Comparison of ENCODE assay signal across 9 cellular contexts in the genomic region with DNA sequence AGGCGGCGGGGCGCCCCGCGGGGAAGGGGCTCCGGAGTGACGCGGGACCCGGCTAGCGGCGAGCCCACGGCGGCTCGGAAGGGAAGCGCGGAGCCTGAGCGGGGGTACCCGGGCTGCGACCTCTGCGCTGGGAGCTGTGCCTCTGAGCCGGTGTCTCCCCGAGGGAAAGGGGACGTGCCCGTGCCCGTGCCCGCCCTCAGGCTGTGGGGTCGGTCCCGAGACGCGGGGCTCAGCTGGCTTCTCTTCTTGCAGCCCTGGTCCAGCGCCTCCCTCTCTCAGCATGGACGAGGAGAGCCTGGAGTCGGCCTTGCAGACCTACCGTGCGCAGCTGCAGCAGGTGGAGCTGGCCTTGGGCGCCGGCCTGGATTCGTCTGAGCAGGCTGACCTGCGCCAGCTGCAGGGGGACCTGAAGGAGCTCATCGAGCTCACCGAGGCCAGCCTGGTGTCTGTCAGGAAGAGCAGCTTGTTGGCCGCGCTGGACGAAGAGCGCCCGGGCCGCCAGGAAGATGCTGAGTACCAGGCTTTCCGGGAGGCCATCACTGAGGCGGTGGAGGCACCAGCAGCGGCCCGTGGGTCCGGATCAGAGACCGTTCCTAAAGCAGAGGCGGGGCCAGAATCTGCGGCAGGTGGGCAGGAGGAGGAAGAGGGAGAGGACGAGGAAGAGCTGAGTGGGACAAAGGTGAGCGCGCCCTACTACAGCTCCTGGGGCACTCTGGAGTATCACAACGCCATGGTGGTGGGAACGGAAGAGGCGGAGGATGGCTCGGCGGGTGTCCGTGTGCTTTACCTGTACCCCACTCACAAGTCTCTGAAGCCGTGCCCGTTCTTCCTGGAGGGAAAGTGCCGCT. TPM values are rescaled to one million over a fixed set of nuclear protein-coding genes. Genes with fewer than 3 reads are reported as not detected.
A peak's percentile ranks its signal among the peaks of the same experiment; 100 is the strongest.
DNase-seq lines count a peak whose midpoint lies in the region; ATAC-seq and TF ChIP-seq lines count a peak whose summit lies in the region.
"Had no signal": no experiment of that assay in that cellular context is flagged by ENCODE, and none has a peak within 500 bp of the region (broad histone marks: within the 10 kb centered on the region; RNA-seq: fewer than 3 reads in every experiment).

No MANE protein-coding gene starts in this region.

- H3K4me1 ChIP-seq in HEK293 (ENCODE audit: control insufficient read depth, insufficient read depth, low read length) (0 out of 2 replicates have a peak, but pooled peaks cover 3% of the 10 kb centered on the region), SJCRH30 (no peaks in the 10 kb centered on the region; the same call in 1 of the 2 replicates)

- no peak for TF ChIP-seq POLR2A in erythroblast (IDR thresholded peaks at IDR 0.05; ENCODE audit: low read length)

- H3K27ac Mint-ChIP-seq in naive thymus-derived CD8-positive, alpha-beta T cell: peak overlapping the region; percentile 57 to 92 (median 78)

- TF ChIP-seq CTCF in HEK293 (tag by site-specific recombination; IDR thresholded peaks at IDR 0.05): no peak

- peaks cover 27 to 59% (median 57%) of the 10 kb centered on the region in 4 donors for H3K4me1 Mint-ChIP-seq in naive thymus-derived CD8-positive, alpha-beta T cell

- CTCF ChIA-PET in HEK293 (lab: Yijun Ruan, JAX): interaction anchor here (0.6 to 0.8 kb wide), 6 partner anchors 25 to 1069 kb away, joined by 3 to 4 read pairs (median 3); no protein-coding TSS in a partner anchor

- POLR2A ChIA-PET in HEK293 (lab: Yijun Ruan, JAX): interaction anchor here (0.5 to 3.3 kb wide), 15 partner anchors 10 to 272 kb away, joined by 3 to 16 read pairs (median 6); partner anchors contain the start of genes DNAJC5, LIME1, PRPF6 and RTEL1
- POLR2A ChIA-PET in naive thymus-derived CD8-positive, alpha-beta T cell (lab: Charles Lee): interaction anchor here (0.6 to 7.1 kb wide), 30 partner anchors 11 to 412 kb away, joined by 3 to 162 read pairs (median 6); partner anchors contain the start of genes GMEB2, LIME1, PRPF6 and PTK6

- no peaks in the 10 kb centered on the region for H3K27me3 ChIP-seq in SJCRH30

- peak overlapping the region; percentile 69 to 88 (median 78) for H3K4me3 Mint-ChIP-seq in naive thymus-derived CD8-positive, alpha-beta T cell

- DNase-seq in G401 (ENCODE audit: low spot score) (peak; percentile 30), SJCRH30 (peak; percentile 47 to 48), erythroblast (lab: John Stamatoyannopoulos, UW) (peak; percentile 31 to 53), putamen (ENCODE audit: low spot score) (no peak), NCI-H2196 treated with DMSO at 0.1 percent for 48 hours (lab: John Stamatoyannopoulos, UW; ENCODE audit: unreplicated experiment) (no peak), GM19240 (ENCODE audit: insufficient read length, low spot score) (no peak)
- peak in 3 of 10 donors; percentile 1 to 60 (median 27) for DNase-seq in naive thymus-derived CD8-positive, alpha-beta T cell

- H3K9me3 ChIP-seq in HEK293 (ENCODE audit: control insufficient read depth, insufficient read depth, low read depth, low read length): no peaks in the 10 kb centered on the region
- H3K9me3 ChIP-seq in SJCRH30 (replicated peaks): no peaks in the 10 kb centered on the region

- H3K36me3 Mint-ChIP-seq in naive thymus-derived CD8-positive, alpha-beta T cell: peaks cover 5 to 68% (median 20%) of the 10 kb centered on the region in 3 donors

- H3K4me3 ChIP-seq in HEK293 (ENCODE audit: low read depth, low read length) (peak overlapping the region; percentile 81), SJCRH30 (peak overlapping the region; percentile 80)

- no peaks in the 10 kb centered on the region for H3K27me3 Mint-ChIP-seq in naive thymus-derived CD8-positive, alpha-beta T cell

- H3K36me3 ChIP-seq in HEK293 (ENCODE audit: control insufficient read depth in 2 of 2, insufficient read depth in 1 of 2, low read length in 2 of 2) (peaks cover 39 to 72% of the 10 kb centered on the region in 2 experiments), SJCRH30 (peaks cover 57% of the 10 kb centered on the region)

- H3K9me3 Mint-ChIP-seq in naive thymus-derived CD8-positive, alpha-beta T cell: no peaks in the 10 kb centered on the region

- peak; percentile 7 to 16 for ATAC-seq in naive thymus-derived CD8-positive, alpha-beta T cell

- H3K27ac ChIP-seq in HEK293 (ENCODE audit: extremely low read depth, low read depth, low read length) (peak overlapping the region; percentile 71; the same call in 1 of the 2 replicates), SJCRH30 (no peak overlapping the region)

- in situ Hi-C loops in G401 (cut with HindIII; ENCODE audit: low sequenced_read_pairs): no loop called here

TF ChIP-seq in HEK293, 187 proteins besides CTCF, POLR2A, EP300 and RAD21:
- TF ChIP-seq SCRT2 (tag by site-specific recombination; IDR thresholded peaks at IDR 0.05) (peak; percentile 30), ZNF266 (tag by site-specific recombination; IDR thresholded peaks at IDR 0.05; ENCODE audit: low read depth) (no peak), ZNF341 (tag by site-specific recombination; IDR thresholded peaks at IDR 0.05; ENCODE audit: low read depth) (peak; percentile 66), SP2 (tag by site-specific recombination; IDR thresholded peaks at IDR 0.05) (no peak; the same call in 1 of the 2 replicates), ZBTB17 (tag by site-specific recombination; IDR thresholded peaks at IDR 0.05) (peak; percentile 16; the same call in 1 of the 2 replicates), ZNF335 (tag by site-specific recombination; conservative IDR thresholded peaks at IDR 0.05) (peak; percentile 67), SCRT1 (tag by site-specific recombination; IDR thresholded peaks at IDR 0.05; ENCODE audit: borderline replicate concordance) (no peak), ZNF449 (tag by site-specific recombination; IDR thresholded peaks at IDR 0.05) (no peak)
- TF ChIP-seq, protein P1, sequence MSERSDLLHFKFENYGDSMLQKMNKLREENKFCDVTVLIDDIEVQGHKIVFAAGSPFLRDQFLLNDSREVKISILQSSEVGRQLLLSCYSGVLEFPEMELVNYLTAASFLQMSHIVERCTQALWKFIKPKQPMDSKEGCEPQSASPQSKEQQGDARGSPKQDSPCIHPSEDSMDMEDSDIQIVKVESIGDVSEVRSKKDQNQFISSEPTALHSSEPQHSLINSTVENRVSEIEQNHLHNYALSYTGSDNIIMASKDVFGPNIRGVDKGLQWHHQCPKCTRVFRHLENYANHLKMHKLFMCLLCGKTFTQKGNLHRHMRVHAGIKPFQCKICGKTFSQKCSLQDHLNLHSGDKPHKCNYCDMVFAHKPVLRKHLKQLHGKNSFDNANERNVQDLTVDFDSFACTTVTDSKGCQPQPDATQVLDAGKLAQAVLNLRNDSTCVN (tag by site-specific recombination; optimal IDR thresholded peaks at IDR 0.05): peak; percentile 21
TF ChIP-seq in HEK293: peak in this region for 5.

RNA-seq across cellular contexts. Expression of gene ZGPAT, which starts 0.7 kb away (rescaled TPM):
- total RNA-seq in G401 (2014; rRNA removed; shearing (Covaris generic)): 49.4 and 52.7 TPM in 2 replicates
- 24.9 and 26.2 TPM in 2 replicates for total RNA-seq in SJCRH30 (2014; rRNA removed; shearing (Covaris generic))
- 10 to 100 TPM; 52.6 to 53.9 TPM for total RNA-seq in naive thymus-derived CD8-positive, alpha-beta T cell
- 10 to 100 TPM; 42.3 to 73.8 (median 47.1) TPM for polyA plus RNA-seq in naive thymus-derived CD8-positive, alpha-beta T cell

RNA-seq across cellular contexts. Expression of gene ARFRP1, which starts 0.7 kb away (rescaled TPM):
- total RNA-seq in G401 (2014; rRNA removed; shearing (Covaris generic)): 33.0 and 36.7 TPM in 2 replicates
- total RNA-seq in SJCRH30 (2014; rRNA removed; shearing (Covaris generic)): 39.3 and 44.5 TPM in 2 replicates
- 100 to 1,000 TPM; 106 to 108 TPM for total RNA-seq in naive thymus-derived CD8-positive, alpha-beta T cell
- 10 to 100 TPM; 60.1 to 92.1 (median 80.9) TPM for polyA plus RNA-seq in naive thymus-derived CD8-positive, alpha-beta T cell

RNA-seq across cellular contexts. Expression of gene TNFRSF6B, which starts 12.1 kb away (rescaled TPM):
- total RNA-seq in G401 (2014; rRNA removed; shearing (Covaris generic)): not detected in 2 replicates
- total RNA-seq in SJCRH30 (2014; rRNA removed; shearing (Covaris generic)): 1.3 and 1.7 TPM in 2 replicates
- 1 to 10 TPM in 1 of 2 experiments, under 1 TPM in 1; 0.96 to 1.1 TPM for total RNA-seq in naive thymus-derived CD8-positive, alpha-beta T cell
- polyA plus RNA-seq in naive thymus-derived CD8-positive, alpha-beta T cell: under 1 TPM in 2 of 3 donors, not detected in 1; 0.22 to 0.84 TPM
- total RNA-seq: T-helper 1 cell treated with Interleukin-12 subunit alpha and Interleukin-12 subunit beta and Interleukin-4 antibody, amounts not matched to agents 30 ng/mL and 1 ng/mL, for 36 hours had no signal

RNA-seq across cellular contexts. Expression of gene LIME1, which starts 27.9 kb away (rescaled TPM):
- 12.6 and 15.1 TPM in 2 replicates for total RNA-seq in G401 (2014; rRNA removed; shearing (Covaris generic))
- total RNA-seq in SJCRH30 (2014; rRNA removed; shearing (Covaris generic)): 4.5 and 10.0 TPM in 2 replicates
- 100 to 1,000 TPM in 1 of 2 experiments, 10 to 100 TPM in 1; 95.0 to 104 TPM for total RNA-seq in naive thymus-derived CD8-positive, alpha-beta T cell
- polyA plus RNA-seq in naive thymus-derived CD8-positive, alpha-beta T cell: 100 to 1,000 TPM; 255 to 292 (median 282) TPM

RNA-seq across cellular contexts. Expression of gene SLC2A4RG, which starts 31.1 kb away (rescaled TPM):
- total RNA-seq in G401 (2014; rRNA removed; shearing (Covaris generic)): 71.8 and 118 TPM in 2 replicates
- 52.8 and 64.7 TPM in 2 replicates for total RNA-seq in SJCRH30 (2014; rRNA removed; shearing (Covaris generic))
- total RNA-seq in naive thymus-derived CD8-positive, alpha-beta T cell: 100 to 1,000 TPM; 124 to 134 TPM
- 1 to 10 TPM; 3.8 to 4.8 (median 4.7) TPM for polyA plus RNA-seq in naive thymus-derived CD8-positive, alpha-beta T cell

Comparison
In these comparisons a context has a peak if more than half of its experiments do, and no peak if none do; other contexts are left out.
1. DNase-seq: peak in G401 (single experiment), SJCRH30 (2 of 2) and erythroblast (2 of 2); none in putamen (single experiment), NCI-H2196 treated with DMSO at 0.1 percent for 48 hours (single experiment) and GM19240 (single experiment).